ENCODE assay signal across 3 cellular contexts in genomic region chr6:77893391-77893790, GRCh38.
"Had no signal": no experiment of that assay in that cellular context is flagged by ENCODE, and none has a peak within 500 bp of the region (broad histone marks: within the 10 kb centered on the region; RNA-seq: fewer than 3 reads in every experiment).

No MANE protein-coding gene starts in this region.

- DNase-seq: GDM1, GF-D8 had no signal

- H3K4me3 ChIP-seq: GM12878 had no signal

- ATAC-seq: GM12878 had no signal
